18 cellular contexts compared by ENCODE assay signal in the genomic region with DNA sequence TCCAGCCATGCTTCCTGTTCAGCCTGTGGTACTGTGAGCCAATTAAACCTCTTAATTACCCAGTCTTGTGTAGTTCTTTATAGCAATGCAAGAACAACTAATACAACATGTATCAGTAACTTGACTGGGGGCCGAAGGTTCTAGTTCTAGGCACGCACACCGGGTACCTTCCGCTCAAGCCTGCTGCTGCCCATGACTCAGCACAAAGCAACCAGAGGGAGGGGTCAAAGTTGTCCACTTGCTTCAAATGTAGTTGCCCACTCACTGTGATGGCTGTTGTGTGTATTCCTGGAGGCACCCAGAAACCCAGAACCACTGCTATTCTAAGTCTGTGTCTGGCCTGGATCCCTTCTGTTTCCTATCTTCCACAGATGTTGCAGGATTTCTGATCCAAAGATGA.
DNase-seq lines count a peak whose midpoint lies in the region; ATAC-seq, FAIRE-seq and TF ChIP-seq lines count a peak whose summit lies in the region.
"Had no signal": no experiment of that assay in that cellular context is flagged by ENCODE, and none has a peak within 500 bp of the region (broad histone marks: within the 10 kb centered on the region; RNA-seq: fewer than 3 reads in every experiment).

No MANE protein-coding gene starts in this region.

- TF ChIP-seq EP300 in HepG2 (IDR thresholded peaks at IDR 0.05; ENCODE audit: low read depth in 2 of 2, low read length in 2 of 2) (no peak), HepG2 (CRISPR knock-in tag; IDR thresholded peaks at IDR 0.05; ENCODE audit: borderline replicate concordance) (no peak)

- no TSS peak for BruUV-seq in HepG2 (replicated peaks; lab: Mats Ljungman, UMichigan)

- H3K27ac Mint-ChIP-seq in neural crest cell (ENCODE audit: unreplicated experiment), result peak overlapping the region; percentile 61
- H3K27ac Mint-ChIP-seq in immature natural killer cell, result no peak overlapping the region
- H3K27ac Mint-ChIP-seq: B cell; CD14-positive monocyte; CD8-positive, alpha-beta T cell had no signal

- H3K36me3 ChIP-seq in HepG2 (replicated peaks in 1 of 2; ENCODE audit: control insufficient read depth in 1 of 2, insufficient read depth in 2 of 2, low read length in 2 of 2) (peaks cover 0 to 14% of the 10 kb centered on the region in 2 experiments; a peak in 2 of 5 replicates), right lobe of liver (no peaks in the 10 kb centered on the region)

- intact Hi-C loops in HepG2 (cut with micrococcal nuclease; ENCODE audit: unreplicated experiment), result no loop called here
- intact Hi-C loops in right lobe of liver (cut with DNase I), result no loop called here

- H3K79me2 ChIP-seq in HepG2 (ENCODE audit: insufficient read depth, low read length), result no peaks in the 10 kb centered on the region

- H3K27me3 Mint-ChIP-seq in neural crest cell (ENCODE audit: low read depth) (no peaks in the 10 kb centered on the region), immature natural killer cell (ENCODE audit: low read depth in 3 of 3) (peaks cover 0 to 2% (median 2%) of the 10 kb centered on the region in 3 donors)
- H3K27me3 Mint-ChIP-seq: B cell had no signal

- no peak for TF ChIP-seq CTCF in HepG2 (CRISPR knock-in tag; IDR thresholded peaks at IDR 0.05)
- no peak for TF ChIP-seq CTCF in right lobe of liver (IDR thresholded peaks at IDR 0.05)
- TF ChIP-seq CTCF in neural crest cell (conservative IDR thresholded peaks at IDR 0.05), result no peak

- no peak overlapping the region for H3K27ac ChIP-seq in HepG2 (ENCODE audit: extremely low read length, insufficient read depth, low read length)
- H3K27ac ChIP-seq in right lobe of liver, result no peak overlapping the region

- TF ChIP-seq POLR2A in HepG2 (IDR thresholded peaks at IDR 0.05; ENCODE audit: insufficient read depth in 1 of 2, low read depth in 2 of 2, low read length in 2 of 2) (no peak), right lobe of liver (IDR thresholded peaks at IDR 0.05) (no peak)

- ATAC-seq in HepG2, result no peak
- no peak for ATAC-seq in right lobe of liver
- ATAC-seq: CD8-positive, alpha-beta T cell had no signal

- 100% methylated on average over 4 of the region's 4 CpGs for WGBS in HepG2 (ENCODE audit: low lambda C conversion rate)
- 95% methylated on average over 4 of the region's 4 CpGs for WGBS in right lobe of liver (ENCODE audit: insufficient coverage, low coverage, low lambda C conversion rate, missing lambda C conversion rate)

- no peak overlapping the region for H2AFZ ChIP-seq in HepG2 (ENCODE audit: low read length)

- H3K4me1 ChIP-seq in HepG2 (ENCODE audit: insufficient read depth, low read length) (no peaks in the 10 kb centered on the region), right lobe of liver (no peaks in the 10 kb centered on the region)

- H3K9me3 ChIP-seq in HepG2 (ENCODE audit: low read length) (no peaks in the 10 kb centered on the region), right lobe of liver (no peaks in the 10 kb centered on the region)

- H3K4me1 Mint-ChIP-seq in neural crest cell (peaks cover 6% of the 10 kb centered on the region), immature natural killer cell (no peaks in the 10 kb centered on the region)
- H3K4me1 Mint-ChIP-seq: B cell had no signal

- H3K9me3 Mint-ChIP-seq in neural crest cell, result peaks cover 16% of the 10 kb centered on the region
- H3K9me3 Mint-ChIP-seq in immature natural killer cell, result peaks cover 0 to 12% (median 2%) of the 10 kb centered on the region in 6 donors

- H3K36me3 Mint-ChIP-seq in neural crest cell (ENCODE audit: low read depth) (peaks cover 2% of the 10 kb centered on the region), immature natural killer cell (peaks cover 0 to 14% (median 3%) of the 10 kb centered on the region in 3 donors)

- H3K4me2 ChIP-seq in HepG2 (ENCODE audit: low read depth, low read length), result no peak overlapping the region

- POLR2A ChIA-PET in HepG2 (lab: Yijun Ruan, JAX), result no interaction called here

- CTCF ChIA-PET in HepG2 (lab: Yijun Ruan, JAX; ENCODE audit: low intra/inter-chr PET ratio, low total read pairs), result no interaction called here

- H4K20me1 ChIP-seq in HepG2 (ENCODE audit: insufficient read depth, low read length), result no peaks in the 10 kb centered on the region

- no peak for FAIRE-seq in HepG2 (lab: Jason Lieb, UNC)
- FAIRE-seq: D721Med had no signal

- in situ Hi-C loops in HepG2 (cut with HindIII; ENCODE audit: extremely low pct_ligation_motif_present, low pct_unique_long_range_greater_than_20kb), result no loop called here

- no peak for TF ChIP-seq RAD21 in HepG2 (CRISPR knock-in tag; IDR thresholded peaks at IDR 0.05)

- H3K4me3 ChIP-seq in HepG2 (replicated peaks in 1 of 3; ENCODE audit: insufficient read depth in 1 of 3, low read depth in 2 of 3, low read length in 3 of 3) (no peak overlapping the region), right lobe of liver (no peak overlapping the region)

- no peak overlapping the region for H3K9ac ChIP-seq in HepG2 (ENCODE audit: insufficient read depth, low read depth, low read length)

- DNase-seq in HepG2 (ENCODE audit: low spot score), result no peak
- no peak for DNase-seq in right lobe of liver
- DNase-seq in NCI-H69 (lab: John Stamatoyannopoulos, UW), result peak; percentile 10
- no peak for DNase-seq in neural crest cell (ENCODE audit: low read depth, low spot score)
- DNase-seq in AG20443 (ENCODE audit: low spot score), result no peak
- DNase-seq in immature natural killer cell, result no peak
- DNase-seq in NCI-H1930 (lab: John Stamatoyannopoulos, UW), result no peak
- DNase-seq: 8988T; ACHN; CD8-positive, alpha-beta T cell; COR-L47; DMS153; GF-D8; H7; Karpas-422 had no signal

- H3K27me3 ChIP-seq in HepG2 (ENCODE audit: control insufficient read depth in 1 of 2, insufficient read depth in 2 of 2, low read length in 2 of 2), result no peaks in the 10 kb centered on the region; a peak in 1 of 5 replicates
- H3K27me3 ChIP-seq in right lobe of liver, result no peaks in the 10 kb centered on the region

- no peak overlapping the region for H3K4me3 Mint-ChIP-seq in neural crest cell
- no peak overlapping the region for H3K4me3 Mint-ChIP-seq in immature natural killer cell
- H3K4me3 Mint-ChIP-seq: B cell; CD14-positive monocyte; CD8-positive, alpha-beta T cell had no signal

TF ChIP-seq in HepG2, 621 proteins besides CTCF, POLR2A, EP300 and RAD21:
- TF ChIP-seq ZNF773 (CRISPR knock-in tag; IDR thresholded peaks at IDR 0.05; ENCODE audit: borderline replicate concordance), result no peak
- TF ChIP-seq MAFK (conservative IDR thresholded peaks at IDR 0.05 in 1 of 2, IDR thresholded peaks at IDR 0.05 in 1 of 2; ENCODE audit: low read length in 2 of 2), result peak; percentile 42; a peak in 2 of 4 replicates
- TF ChIP-seq, protein P1, sequence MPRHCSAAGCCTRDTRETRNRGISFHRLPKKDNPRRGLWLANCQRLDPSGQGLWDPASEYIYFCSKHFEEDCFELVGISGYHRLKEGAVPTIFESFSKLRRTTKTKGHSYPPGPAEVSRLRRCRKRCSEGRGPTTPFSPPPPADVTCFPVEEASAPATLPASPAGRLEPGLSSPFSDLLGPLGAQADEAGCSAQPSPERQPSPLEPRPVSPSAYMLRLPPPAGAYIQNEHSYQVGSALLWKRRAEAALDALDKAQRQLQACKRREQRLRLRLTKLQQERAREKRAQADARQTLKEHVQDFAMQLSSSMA (CRISPR knock-in tag; IDR thresholded peaks at IDR 0.05), result no peak
- peak; percentile 78 for TF ChIP-seq NFE2L2 (IDR thresholded peaks at IDR 0.05; ENCODE audit: low read length)
